Comparison of ENCODE assay signal across 1 cellular context in the genomic region with DNA sequence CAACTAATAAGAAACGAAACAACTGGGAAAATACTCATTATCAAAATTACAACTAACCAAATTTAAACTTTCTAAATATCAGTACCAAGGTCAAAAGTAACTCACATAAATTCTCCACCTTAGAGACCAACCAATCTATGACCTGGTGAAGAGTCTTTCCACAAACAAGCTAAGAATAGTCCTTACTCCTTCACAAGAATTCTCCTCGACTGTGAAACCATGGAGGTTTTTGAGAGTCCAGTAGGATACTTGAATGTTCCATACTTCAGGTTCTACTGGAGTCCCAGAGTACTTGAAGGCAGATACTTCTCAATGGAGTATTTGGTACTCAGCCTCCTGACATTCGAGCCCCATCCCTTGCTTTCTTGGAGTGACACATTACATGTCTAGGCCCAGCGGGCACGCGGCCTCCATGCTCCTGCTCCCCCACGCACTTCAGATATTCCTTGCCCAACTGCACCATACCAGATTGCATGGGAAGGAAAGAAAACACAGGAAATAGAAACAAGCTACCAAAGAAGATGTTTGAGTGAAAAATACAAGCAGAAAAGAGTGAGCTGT.
TF ChIP-seq lines count a peak whose summit lies in the region.

No MANE protein-coding gene starts in this region.

TF ChIP-seq in IMR-90, 13 proteins besides CTCF, POLR2A, EP300 and RAD21 (continued from another document):
- TF ChIP-seq USF2 (IDR thresholded peaks at IDR 0.05; ENCODE audit: low read depth, low read length) (no peak), FOS (IDR thresholded peaks at IDR 0.05; ENCODE audit: low read depth, low read length) (no peak), CEBPB (IDR thresholded peaks at IDR 0.05; ENCODE audit: low read depth, low read length) (no peak)
